In genomic region chr3:30628931-30629590, GRCh38 we compare ENCODE assay signal across 8 cellular contexts. TPM values are rescaled to one million over a fixed set of nuclear protein-coding genes. Genes with fewer than 3 reads are reported as not detected.
DNase-seq lines count a peak whose midpoint lies in the region; TF ChIP-seq lines count a peak whose summit lies in the region.

No MANE protein-coding gene starts in this region.

- TF ChIP-seq CTCF in left ventricle myocardium inferior (IDR thresholded peaks at IDR 0.05; ENCODE audit: borderline replicate concordance), result peak; percentile 56

- H3K27me3 ChIP-seq in left ventricle myocardium inferior (ENCODE audit: low read depth), result no peaks in the 10 kb centered on the region
- no peaks in the 10 kb centered on the region for H3K27me3 ChIP-seq in subcutaneous abdominal adipose tissue (ENCODE audit: control insufficient read depth in 5 of 5, insufficient read depth in 4 of 5, low read length in 5 of 5)

- CTCF ChIA-PET in activated CD4-positive, alpha-beta memory T cell treated with anti-CD3 and anti-CD28 coated beads, Interleukin-2, amount 10 ng/mL, durations not matched to agents 7 days and 5 days (lab: Charles Lee), result interaction anchor here (0.6 to 1.9 kb wide), 21 partner anchors 9 to 917 kb away, joined by 3 to 18 read pairs (median 6); partner anchors contain the start of gene TGFBR2

- peak overlapping the region; percentile 36 for H3K4me3 Mint-ChIP-seq in activated T-cell treated with anti-CD3 and anti-CD28 coated beads, Interleukin-2, amount 50 U/mL, for 24 hours
- peak overlapping the region; percentile 19 for H3K4me3 Mint-ChIP-seq in activated CD4-positive, alpha-beta memory T cell treated with anti-CD3 and anti-CD28 coated beads, Interleukin-2, amount 10 ng/mL, durations not matched to agents 7 days and 5 days

- H3K4me1 Mint-ChIP-seq in activated T-cell treated with anti-CD3 and anti-CD28 coated beads, Interleukin-2, amount 50 U/mL, for 24 hours (ENCODE audit: low read depth), result peaks cover 94% of the 10 kb centered on the region
- H3K4me1 Mint-ChIP-seq in activated CD4-positive, alpha-beta memory T cell treated with anti-CD3 and anti-CD28 coated beads, Interleukin-2, amount 10 ng/mL, durations not matched to agents 7 days and 5 days, result peaks cover 89% of the 10 kb centered on the region

- peak overlapping the region; percentile 85 for H3K27ac ChIP-seq in left ventricle myocardium inferior (replicated peaks)
- peak overlapping the region; percentile 87 for H3K27ac ChIP-seq in subcutaneous abdominal adipose tissue (ENCODE audit: low read depth, low read length)

- H3K4me1 ChIP-seq in left ventricle myocardium inferior (peaks cover 100% of the 10 kb centered on the region), subcutaneous abdominal adipose tissue (ENCODE audit: control insufficient read depth in 5 of 5, insufficient read depth in 5 of 5, low read length in 5 of 5) (peaks cover 11 to 88% (median 77%) of the 10 kb centered on the region in 5 donors)

- H3K27ac Mint-ChIP-seq in activated T-cell treated with anti-CD3 and anti-CD28 coated beads, Interleukin-2, amount 50 U/mL, for 24 hours, result peak overlapping the region; percentile 96
- peak overlapping the region; percentile 97 for H3K27ac Mint-ChIP-seq in activated CD4-positive, alpha-beta memory T cell treated with anti-CD3 and anti-CD28 coated beads, Interleukin-2, amount 10 ng/mL, durations not matched to agents 7 days and 5 days

- no peaks in the 10 kb centered on the region for H3K9me3 Mint-ChIP-seq in activated T-cell treated with anti-CD3 and anti-CD28 coated beads, Interleukin-2, amount 50 U/mL, for 24 hours
- H3K9me3 Mint-ChIP-seq in activated CD4-positive, alpha-beta memory T cell treated with anti-CD3 and anti-CD28 coated beads, Interleukin-2, amount 10 ng/mL, durations not matched to agents 7 days and 5 days, result no peaks in the 10 kb centered on the region

- peaks cover 90% of the 10 kb centered on the region for H3K36me3 Mint-ChIP-seq in activated T-cell treated with anti-CD3 and anti-CD28 coated beads, Interleukin-2, amount 50 U/mL, for 24 hours (ENCODE audit: low read depth)
- H3K36me3 Mint-ChIP-seq in activated CD4-positive, alpha-beta memory T cell treated with anti-CD3 and anti-CD28 coated beads, Interleukin-2, amount 10 ng/mL, durations not matched to agents 7 days and 5 days (ENCODE audit: low read depth), result peaks cover 67% of the 10 kb centered on the region

- no peak for DNase-seq in activated T-cell treated with anti-CD3 and anti-CD28 coated beads, Interleukin-2, amount 50 U/mL, for 24 hours
- no peak for DNase-seq in activated T-cell treated with anti-CD3 and anti-CD28 coated beads for 4 hours
- DNase-seq in activated CD4-positive, alpha-beta memory T cell treated with anti-CD3 and anti-CD28 coated beads, Interleukin-2, amount 10 ng/mL, durations not matched to agents 7 days and 5 days, result no peak
- DNase-seq in left ventricle myocardium inferior, result no peak
- DNase-seq in NCI-H2107 treated with DMSO at 0.1 percent for 48 hours (lab: John Stamatoyannopoulos, UW; ENCODE audit: unreplicated experiment), result no peak
- no peak for DNase-seq in GM19238 (ENCODE audit: insufficient read length, low spot score)
- no peak for DNase-seq in DMS53 treated with DMSO at 0.1 percent for 48 hours (lab: John Stamatoyannopoulos, UW; ENCODE audit: unreplicated experiment)

- H3K36me3 ChIP-seq in left ventricle myocardium inferior (peaks cover 13% of the 10 kb centered on the region), subcutaneous abdominal adipose tissue (ENCODE audit: control insufficient read depth in 5 of 5, insufficient read depth in 5 of 5, low read length in 5 of 5) (peaks cover 3 to 15% (median 5%) of the 10 kb centered on the region in 5 donors)

- H3K9ac ChIP-seq in subcutaneous abdominal adipose tissue (ENCODE audit: low read length in 5 of 5), result peak overlapping the region in 2 of 5 donors; percentile 6 to 41

- intact Hi-C loops in left ventricle myocardium inferior (cut with micrococcal nuclease), result no loop called here

- H3K4me3 ChIP-seq in left ventricle myocardium inferior (peak overlapping the region; percentile 30), subcutaneous abdominal adipose tissue (ENCODE audit: low read depth in 1 of 5, low read length in 5 of 5) (no peak overlapping the region)

- POLR2A ChIA-PET in activated CD4-positive, alpha-beta memory T cell treated with anti-CD3 and anti-CD28 coated beads, Interleukin-2, amount 10 ng/mL, durations not matched to agents 7 days and 5 days (lab: Charles Lee), result interaction anchor here (1.0 to 20.8 kb wide), 9 partner anchors 10 to 903 kb away, joined by 4 to 671 read pairs (median 9); partner anchors contain the start of genes STT3B and TGFBR2

- no peaks in the 10 kb centered on the region for H3K27me3 Mint-ChIP-seq in activated T-cell treated with anti-CD3 and anti-CD28 coated beads, Interleukin-2, amount 50 U/mL, for 24 hours
- no peaks in the 10 kb centered on the region for H3K27me3 Mint-ChIP-seq in activated CD4-positive, alpha-beta memory T cell treated with anti-CD3 and anti-CD28 coated beads, Interleukin-2, amount 10 ng/mL, durations not matched to agents 7 days and 5 days

- H3K9me3 ChIP-seq in left ventricle myocardium inferior (replicated peaks) (peaks cover 3% of the 10 kb centered on the region), subcutaneous abdominal adipose tissue (ENCODE audit: control insufficient read depth in 5 of 5, low read length in 5 of 5) (peaks cover 0 to 4% (median 0%) of the 10 kb centered on the region in 5 donors)

RNA-seq across cellular contexts. Expression of gene TGFBR2, which starts 22.7 kb away (rescaled TPM):
- total RNA-seq in activated CD4-positive, alpha-beta memory T cell treated with anti-CD3 and anti-CD28 coated beads, Interleukin-2, amount 10 ng/mL, durations not matched to agents 7 days and 5 days, result 10 to 100 TPM; 60.1 to 60.8 TPM
- 144 TPM for total RNA-seq in left ventricle myocardium inferior
